15 cellular contexts compared by ENCODE assay signal in the genomic region with DNA sequence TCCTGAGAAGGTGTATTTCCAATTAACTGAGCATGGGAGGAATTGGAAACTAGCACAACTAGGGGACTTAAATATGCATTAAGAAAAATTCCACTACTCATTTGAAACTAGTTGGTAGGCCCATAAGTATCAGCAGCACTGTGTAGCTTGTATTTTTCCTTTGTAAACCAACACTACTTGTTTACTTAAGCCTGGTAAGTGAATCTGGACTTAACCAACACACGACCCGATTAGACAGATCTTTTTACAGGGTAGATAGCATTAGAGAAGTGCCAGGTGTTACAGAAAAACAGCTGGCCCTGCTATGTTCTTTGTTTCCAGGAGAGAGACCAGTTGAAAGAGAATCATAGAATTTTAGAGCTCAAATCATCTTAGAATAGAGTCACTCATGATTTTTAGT.
"Had no signal": no experiment of that assay in that cellular context is flagged by ENCODE, and none has a peak within 500 bp of the region (broad histone marks: within the 10 kb centered on the region; RNA-seq: fewer than 3 reads in every experiment).

No MANE protein-coding gene starts in this region.

- H3K27ac ChIP-seq: dorsolateral prefrontal cortex, lower lobe of right lung, sigmoid colon, upper lobe of right lung had no signal

- H3K27me3 ChIP-seq: dorsolateral prefrontal cortex, sigmoid colon, upper lobe of right lung had no signal

- H3K9me3 ChIP-seq: lower lobe of right lung, sigmoid colon, upper lobe of right lung had no signal

- H3K4me3 ChIP-seq: dorsolateral prefrontal cortex, lower lobe of right lung, sigmoid colon, upper lobe of right lung had no signal

- H3K36me3 ChIP-seq: lower lobe of right lung, sigmoid colon, upper lobe of right lung had no signal

- H3K4me1 ChIP-seq: sigmoid colon had no signal

- DNase-seq: activated CD4-positive, alpha-beta T cell treated with anti-CD3 and anti-CD28 coated beads, Interleukin-2, amount 50 U/mL, for 48 hours; activated CD4-positive, CD25-positive, alpha-beta regulatory T cell treated with anti-CD3 and anti-CD28 coated beads, Interleukin-2, amount 50 U/mL, for 72 hours; activated CD8-positive, alpha-beta memory T cell treated with anti-CD3 and anti-CD28 coated beads, Interleukin-2, amount 10 ng/mL, durations not matched to agents 7 days and 5 days; activated effector memory CD4-positive, alpha-beta T cell treated with anti-CD3 and anti-CD28 coated beads, Interleukin-2, amount 50 U/mL, for 16 hours; activated naive CD8-positive, alpha-beta T cell treated with anti-CD3 and anti-CD28 coated beads for 36 hours; activated T-cell treated with anti-CD3 and anti-CD28 coated beads, Interleukin-2, amount 50 U/mL, for 24 hours; anterior cingulate cortex; dorsolateral prefrontal cortex; lower lobe of right lung; naive thymus-derived CD4-positive, alpha-beta T cell; occipital lobe; sigmoid colon; stimulated activated CD4-positive, alpha-beta T cell treated with anti-CD3 and anti-CD28 coated beads, Interleukin-12 subunit alpha, Interleukin-12 subunit beta, amount 100 ng/mL, for 4 hours; stimulated activated naive CD4-positive, alpha-beta T cell; upper lobe of right lung had no signal
